In genomic region chr1:58572691-58573090, GRCh38 we compare ENCODE assay signal across 20 cellular contexts. TPM values are rescaled to one million over a fixed set of nuclear protein-coding genes. Genes with fewer than 3 reads are reported as not detected.
A peak's percentile ranks its signal among the peaks of the same experiment; 100 is the strongest.
DNase-seq lines count a peak whose midpoint lies in the region; ATAC-seq and TF ChIP-seq lines count a peak whose summit lies in the region.
"Had no signal": no experiment of that assay in that cellular context is flagged by ENCODE, and none has a peak within 500 bp of the region (broad histone marks: within the 10 kb centered on the region; RNA-seq: fewer than 3 reads in every experiment).

No MANE protein-coding gene starts in this region.

- H3K27me3 ChIP-seq in GM06990 (replicated peaks; ENCODE audit: control insufficient read depth, insufficient read depth, low read length), result no peaks in the 10 kb centered on the region; the same call in 1 of the 2 replicates
- peaks cover 0 to 19% (median 0%) of the 10 kb centered on the region in 4 donors for H3K27me3 ChIP-seq in esophagus squamous epithelium
- no peaks in the 10 kb centered on the region for H3K27me3 ChIP-seq in Karpas-422 (ENCODE audit: low read length)

- no peaks in the 10 kb centered on the region for H3K9me3 ChIP-seq in esophagus squamous epithelium
- H3K9me3 ChIP-seq in Karpas-422 (ENCODE audit: low read length), result no peaks in the 10 kb centered on the region
- H3K9me3 ChIP-seq: gastroesophageal sphincter had no signal

- DNase-seq in GM06990 (ENCODE audit: extremely low read depth, insufficient read length) (no peak), NCI-H2171 treated with DMSO at 0.1 percent for 48 hours (lab: John Stamatoyannopoulos, UW) (peak; percentile 66), esophagus squamous epithelium (lab: John Stamatoyannopoulos, UW) (no peak), progenitor cell of endocrine pancreas (ENCODE audit: low spot score, unreplicated experiment) (no peak), Karpas-422 (no peak)
- no peak for DNase-seq in T-helper 2 cell treated with Interferon-gamma antibody and Interleukin-4, amounts not matched to agents 5 μg/mL and 100 μg/mL, for 36 hours (ENCODE audit: low spot score)
- DNase-seq: activated B cell treated with CpG ODN at 0.5 μM for 24 hours; activated effector memory CD4-positive, alpha-beta T cell treated with anti-CD3 and anti-CD28 coated beads, Interleukin-2, amount 50 U/mL, for 16 hours; amniotic stem cell; GF-D8; NCI-H2081 treated with DMSO at 0.1 percent for 48 hours; right cardiac atrium; stimulated activated CD4-positive, alpha-beta T cell treated with anti-CD3 and anti-CD28 coated beads, Interleukin-1b, Interleukin-23, amount 100 ng/mL, for 48 hours; T-cell had no signal

- TF ChIP-seq POLR2A in esophagus squamous epithelium (IDR thresholded peaks at IDR 0.05), result no peak

- H2AFZ ChIP-seq in Karpas-422 (ENCODE audit: low read length), result no peak overlapping the region

- peaks cover 4% of the 10 kb centered on the region for H3K9me3 Mint-ChIP-seq in progenitor cell of endocrine pancreas (ENCODE audit: low read depth)
- H3K9me3 Mint-ChIP-seq in T-helper 2 cell treated with Interferon-gamma antibody and Interleukin-4, amounts not matched to agents 5 μg/mL and 100 μg/mL, for 36 hours, result no peaks in the 10 kb centered on the region
- H3K9me3 Mint-ChIP-seq: activated B cell treated with CpG ODN at 0.5 μM for 24 hours, neural crest cell, T-cell had no signal

- H3K36me3 ChIP-seq in GM06990 (ENCODE audit: control insufficient read depth, insufficient read depth, low read length) (no peaks in the 10 kb centered on the region), esophagus squamous epithelium (peaks cover 0 to 8% (median 0%) of the 10 kb centered on the region in 3 donors), Karpas-422 (ENCODE audit: insufficient read depth, low read length) (no peaks in the 10 kb centered on the region)
- H3K36me3 ChIP-seq: gastroesophageal sphincter had no signal

- H3K4me3 ChIP-seq in GM06990 (replicated peaks; ENCODE audit: low read depth, low read length) (peak overlapping the region; percentile 21), esophagus squamous epithelium (peak overlapping the region in 3 of 4 donors; percentile 69 to 80 (median 78)), Karpas-422 (ENCODE audit: low read length) (no peak overlapping the region)
- H3K4me3 ChIP-seq: gastroesophageal sphincter had no signal

- peaks cover 52% of the 10 kb centered on the region for H3K4me1 Mint-ChIP-seq in progenitor cell of endocrine pancreas (ENCODE audit: low read depth)
- H3K4me1 Mint-ChIP-seq in T-helper 2 cell treated with Interferon-gamma antibody and Interleukin-4, amounts not matched to agents 5 μg/mL and 100 μg/mL, for 36 hours (ENCODE audit: low read depth), result peaks cover 26% of the 10 kb centered on the region

- intact Hi-C loops in esophagus squamous epithelium (cut with DNase I), result no loop called here

- H3K9me2 ChIP-seq in Karpas-422 (replicated peaks; ENCODE audit: insufficient read depth, low read length), result no peaks in the 10 kb centered on the region

- TF ChIP-seq CTCF in GM06990 (IDR thresholded peaks at IDR 0.05; ENCODE audit: insufficient read depth, low read length, poor library complexity, severe bottlenecking) (no peak), esophagus squamous epithelium (IDR thresholded peaks at IDR 0.05) (no peak), progenitor cell of endocrine pancreas (IDR thresholded peaks at IDR 0.05; ENCODE audit: unreplicated experiment) (no peak)

- no peak overlapping the region for H3K9ac ChIP-seq in Karpas-422 (ENCODE audit: low read length)

- no peaks in the 10 kb centered on the region for H3K79me2 ChIP-seq in Karpas-422 (ENCODE audit: low read length)

- ATAC-seq in HG02798 (IDR thresholded peaks at IDR 0.05; ENCODE audit: poor library complexity, unreplicated experiment) (no peak), GM21390 (IDR thresholded peaks at IDR 0.05; ENCODE audit: unreplicated experiment) (no peak)
- ATAC-seq: gastroesophageal sphincter, right cardiac atrium, T-cell had no signal

- H3K27ac Mint-ChIP-seq in progenitor cell of endocrine pancreas, result peak overlapping the region; percentile 97
- H3K27ac Mint-ChIP-seq in T-helper 2 cell treated with Interferon-gamma antibody and Interleukin-4, amounts not matched to agents 5 μg/mL and 100 μg/mL, for 36 hours, result no peak overlapping the region
- H3K27ac Mint-ChIP-seq: activated B cell treated with CpG ODN at 0.5 μM for 24 hours, T-cell had no signal

- H3K4me1 ChIP-seq in esophagus squamous epithelium, result peaks cover 22 to 86% (median 22%) of the 10 kb centered on the region in 3 donors
- no peaks in the 10 kb centered on the region for H3K4me1 ChIP-seq in Karpas-422 (ENCODE audit: low read length)

- H3K36me3 Mint-ChIP-seq in progenitor cell of endocrine pancreas (ENCODE audit: insufficient read depth), result peaks cover 8% of the 10 kb centered on the region
- no peaks in the 10 kb centered on the region for H3K36me3 Mint-ChIP-seq in T-helper 2 cell treated with Interferon-gamma antibody and Interleukin-4, amounts not matched to agents 5 μg/mL and 100 μg/mL, for 36 hours (ENCODE audit: low read depth)
- H3K36me3 Mint-ChIP-seq: T-cell had no signal

- 28 to 63% methylated on average over 2 of the region's 2 CpGs for WGBS in esophagus squamous epithelium, 2 donors

- no peaks in the 10 kb centered on the region for H4K20me1 ChIP-seq in Karpas-422 (ENCODE audit: insufficient read depth, low read depth, low read length)

- peak overlapping the region; percentile 83 to 99 (median 95) for H3K27ac ChIP-seq in esophagus squamous epithelium
- H3K27ac ChIP-seq in Karpas-422 (ENCODE audit: low read length), result no peak overlapping the region
- H3K27ac ChIP-seq: gastroesophageal sphincter had no signal

- peaks cover 4% of the 10 kb centered on the region for H3K27me3 Mint-ChIP-seq in progenitor cell of endocrine pancreas
- peaks cover 85% of the 10 kb centered on the region for H3K27me3 Mint-ChIP-seq in T-helper 2 cell treated with Interferon-gamma antibody and Interleukin-4, amounts not matched to agents 5 μg/mL and 100 μg/mL, for 36 hours (ENCODE audit: low read depth)

- peak overlapping the region; percentile 53 for H3K4me3 Mint-ChIP-seq in progenitor cell of endocrine pancreas (ENCODE audit: low read depth)
- H3K4me3 Mint-ChIP-seq in T-helper 2 cell treated with Interferon-gamma antibody and Interleukin-4, amounts not matched to agents 5 μg/mL and 100 μg/mL, for 36 hours, result no peak overlapping the region
- H3K4me3 Mint-ChIP-seq: activated B cell treated with CpG ODN at 0.5 μM for 24 hours, neural crest cell, T-cell had no signal

- H3K4me2 ChIP-seq in Karpas-422 (ENCODE audit: low read depth, low read length, poor library complexity, severe bottlenecking), result no peak overlapping the region

RNA-seq across cellular contexts. Expression of gene TACSTD2, which starts 4.4 kb away (rescaled TPM):
- total RNA-seq in esophagus squamous epithelium (1,000 to 10,000 TPM in 1 of 4 donors, 100 to 1,000 TPM in 3; 565 to 1,522 (median 625) TPM), progenitor cell of endocrine pancreas (22.7 and 22.8 TPM in 2 replicates)
- total RNA-seq in Karpas-422 (2014; rRNA removed; shearing (Covaris generic); ENCODE audit: low replicate concordance), result not detected in 2 replicates
- total RNA-seq: activated B cell treated with CpG ODN at 0.5 μM for 24 hours; activated CD8-positive, alpha-beta memory T cell treated with anti-CD3 and anti-CD28 coated beads for 36 hours; neural crest cell; RPMI7951 had no signal

RNA-seq across cellular contexts. Expression of gene OMA1, which starts 26.2 kb away (rescaled TPM):
- total RNA-seq in esophagus squamous epithelium (10 to 100 TPM; 24.1 to 41.4 (median 30.5) TPM), progenitor cell of endocrine pancreas (26.8 and 32.0 TPM in 2 replicates)
- total RNA-seq in Karpas-422 (2014; rRNA removed; shearing (Covaris generic); ENCODE audit: low replicate concordance), result 50.2 and 116 TPM in 2 replicates

Comparison
In these comparisons a context has a peak if more than half of its experiments do, and no peak if none do; other contexts are left out.
1. RNA of gene TACSTD2, which starts 4.4 kb away (total RNA-seq): 565 to 1,522 TPM in esophagus squamous epithelium; 22.7 to 22.8 TPM in progenitor cell of endocrine pancreas and not detected in Karpas-422; every median in the first group is over 10 times any median in the second.